In the genomic region with DNA sequence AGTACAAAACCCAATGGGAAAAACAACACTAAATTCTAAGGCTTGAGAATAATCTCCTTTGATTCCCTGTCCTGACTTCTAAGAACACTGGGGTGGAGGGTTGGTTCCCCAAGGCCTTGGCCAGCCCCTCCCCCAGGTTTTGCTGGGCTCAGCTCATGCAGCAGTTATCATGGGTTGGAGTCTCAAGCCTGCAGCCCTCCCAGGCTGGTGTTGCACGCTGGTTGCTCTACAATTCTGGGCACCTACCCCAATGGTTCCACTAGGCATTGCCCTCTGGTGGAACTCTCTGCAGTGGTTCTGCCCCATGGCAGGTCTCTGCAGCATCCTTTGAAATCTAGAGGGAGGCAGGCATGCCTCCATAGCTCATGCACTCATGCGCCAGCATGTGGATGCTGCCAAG, we compare ENCODE assay signal across 3 cellular contexts.
"Had no signal": no experiment of that assay in that cellular context is flagged by ENCODE, and none has a peak within 500 bp of the region (broad histone marks: within the 10 kb centered on the region; RNA-seq: fewer than 3 reads in every experiment).

No MANE protein-coding gene starts in this region.

- H3K4me3 ChIP-seq: GM12878 had no signal

- DNase-seq: GDM1, GF-D8 had no signal

- ATAC-seq: GM12878 had no signal
